In the genomic region with DNA sequence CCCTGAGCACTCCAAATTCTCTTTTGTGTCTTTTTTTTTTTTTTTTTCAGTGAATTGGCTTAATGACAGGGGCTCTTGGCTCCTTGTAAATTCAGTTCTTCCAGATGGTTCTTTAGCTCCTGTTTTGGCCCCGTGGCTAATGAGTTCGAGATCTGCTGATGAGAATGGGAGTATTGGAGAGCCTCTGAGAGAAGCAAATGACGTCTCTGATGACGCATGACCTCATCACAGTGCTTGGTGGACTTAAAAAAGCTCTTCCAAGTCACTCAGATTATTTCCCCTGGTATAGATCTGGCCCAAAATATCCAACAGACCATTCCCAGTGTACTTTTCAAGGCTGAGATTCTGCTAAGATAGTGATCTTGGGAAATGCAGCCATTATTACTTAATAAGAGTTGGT, we compare ENCODE assay signal across 33 cellular contexts.
"Had no signal": no experiment of that assay in that cellular context is flagged by ENCODE, and none has a peak within 500 bp of the region (broad histone marks: within the 10 kb centered on the region; RNA-seq: fewer than 3 reads in every experiment).

No MANE protein-coding gene starts in this region.

- H3K27ac ChIP-seq: adrenal gland, ascending aorta, body of pancreas, brain microvascular endothelial cell, breast epithelium, cardiac muscle cell had no signal

- DNase-seq: activated effector memory CD4-positive, alpha-beta T cell treated with anti-CD3 and anti-CD28 coated beads, Interleukin-2, amount 50 U/mL, for 16 hours; activated effector memory CD4-positive, alpha-beta T cell treated with Interleukin-2 at 50 U/mL for 16 hours; activated gamma-delta T cell treated with Interleukin-2 at 50 U/mL for 16 hours; activated naive CD4-positive, alpha-beta T cell; activated naive CD4-positive, alpha-beta T cell treated with anti-CD3 and anti-CD28 coated beads for 36 hours; activated naive CD4-positive, alpha-beta T cell treated with anti-CD3 and anti-CD28 coated beads, Interleukin-2, amount 10 ng/mL, durations not matched to agents 7 days and 5 days; activated naive CD4-positive, alpha-beta T cell treated with anti-CD3 and anti-CD28 coated beads, Interleukin-2, amount 50 U/mL, for 16 hours; activated naive CD4-positive, alpha-beta T cell treated with Interleukin-2 at 50 U/mL for 16 hours; activated naive CD8-positive, alpha-beta T cell treated with anti-CD3 and anti-CD28 coated beads for 36 hours; activated naive CD8-positive, alpha-beta T cell treated with anti-CD3 and anti-CD28 coated beads, Interleukin-2, amount 10 ng/mL, durations not matched to agents 7 days and 5 days; activated naive CD8-positive, alpha-beta T cell treated with anti-CD3 and anti-CD28 coated beads, Interleukin-2, amount 50 U/mL, for 24 hours; activated T-cell treated with anti-CD3 and anti-CD28 coated beads for 4 hours; activated T-cell treated with anti-CD3 and anti-CD28 coated beads, Interleukin-2, amount 50 U/mL, for 1 hour; activated T-cell treated with anti-CD3 and anti-CD28 coated beads, Interleukin-2, amount 50 U/mL, for 24 hours; activated T-cell treated with anti-CD3 and anti-CD28 coated beads, Interleukin-2, amount 50 U/mL, for 4 hours; activated T-cell treated with anti-CD3 and anti-CD28 coated beads, Interleukin-2, amount 50 U/mL, for 48 hours; activated T-cell treated with anti-CD3 and anti-CD28 coated beads, Interleukin-2, amount 50 U/mL, for 72 hours; adrenal gland; amniotic stem cell; amygdala; anterior cingulate cortex; aorta; body of pancreas; brain microvascular endothelial cell; caudate nucleus; central memory CD4-positive, alpha-beta T cell; cerebellar nuclear complex had no signal

- H3K4me3 ChIP-seq: adrenal gland, ascending aorta, body of pancreas, breast epithelium, cardiac muscle cell had no signal

- H3K27me3 ChIP-seq: adrenal gland, ascending aorta, body of pancreas, brain microvascular endothelial cell, breast epithelium, cardiac muscle cell had no signal

- FAIRE-seq: astrocyte had no signal

- H3K9me3 ChIP-seq: adrenal gland had no signal

- H3K4me1 ChIP-seq: adrenal gland, ascending aorta, body of pancreas, breast epithelium had no signal

- H3K36me3 ChIP-seq: adrenal gland, ascending aorta, brain microvascular endothelial cell, breast epithelium, cardiac muscle cell had no signal

- ATAC-seq: activated naive CD4-positive, alpha-beta T cell treated with anti-CD3 and anti-CD28 coated beads, Interleukin-2, amount 50 U/mL, for 72 hours; activated naive CD8-positive, alpha-beta T cell treated with anti-CD3 and anti-CD28 coated beads, Interleukin-2, amount 50 U/mL, for 24 hours; activated T-cell treated with anti-CD3 and anti-CD28 coated beads, Interleukin-2, amount 50 U/mL, for 4 hours; activated T-cell treated with anti-CD3 and anti-CD28 coated beads, Interleukin-2, amount 50 U/mL, for 72 hours; activated T-helper 17 cell treated with anti-CD3 and anti-CD28 coated beads, Interleukin-2, amount 50 U/mL, for 72 hours; body of pancreas had no signal
